ENCODE assay signal across 10 cellular contexts in genomic region chr16:70520612-70521297, GRCh38.
DNase-seq lines count a peak whose midpoint lies in the region; ATAC-seq and TF ChIP-seq lines count a peak whose summit lies in the region.
"Had no signal": no experiment of that assay in that cellular context is flagged by ENCODE, and none has a peak within 500 bp of the region (broad histone marks: within the 10 kb centered on the region; RNA-seq: fewer than 3 reads in every experiment).

No MANE protein-coding gene starts in this region.

- no peaks in the 10 kb centered on the region for H3K9me3 ChIP-seq in SU-DHL-6 (ENCODE audit: insufficient read depth, low read length)

- no peak overlapping the region for H2AFZ ChIP-seq in SU-DHL-6 (ENCODE audit: low read depth, low read length, severe bottlenecking)

- peaks cover 41% of the 10 kb centered on the region for H3K79me2 ChIP-seq in SU-DHL-6 (ENCODE audit: insufficient read depth, low read length)

- H3K27me3 ChIP-seq in SU-DHL-6 (ENCODE audit: low read length): no peaks in the 10 kb centered on the region

- TF ChIP-seq CTCF in AG10803 (conservative IDR thresholded peaks at IDR 0.05; ENCODE audit: low read length): no peak
- no peak for TF ChIP-seq CTCF in GM20000 (IDR thresholded peaks at IDR 0.05; ENCODE audit: extremely low read depth, missing control alignments)
- no peak for TF ChIP-seq CTCF in SU-DHL-6 (IDR thresholded peaks at IDR 0.05; ENCODE audit: insufficient read depth, low read length, poor library complexity, severe bottlenecking)
- TF ChIP-seq CTCF in epithelial cell of esophagus (IDR thresholded peaks at IDR 0.05; ENCODE audit: insufficient read depth, low read depth, low read length, missing control alignments): no peak

- no peaks in the 10 kb centered on the region for H3K9me2 ChIP-seq in SU-DHL-6 (replicated peaks; ENCODE audit: insufficient read depth, low read length)

- peaks cover 5% of the 10 kb centered on the region; the same call in 1 of the 2 replicates for H3K36me3 ChIP-seq in SU-DHL-6 (ENCODE audit: low read length)

- H3F3A ChIP-seq in SU-DHL-6 (ENCODE audit: insufficient read depth): peaks cover 30% of the 10 kb centered on the region

- H3K4me2 ChIP-seq in SU-DHL-6 (ENCODE audit: low read depth, low read length, poor library complexity, severe bottlenecking): peak overlapping the region; percentile 78

- no peak for ATAC-seq in GM19035 (IDR thresholded peaks at IDR 0.05; ENCODE audit: unreplicated experiment)
- ATAC-seq in HG03469 (IDR thresholded peaks at IDR 0.05; ENCODE audit: unreplicated experiment): no peak
- ATAC-seq in HG03354 (IDR thresholded peaks at IDR 0.05; ENCODE audit: poor library complexity, severe bottlenecking, unreplicated experiment): no peak

- 0 out of 2 replicates have a peak, but pooled peaks cover 4% of the 10 kb centered on the region for H4K20me1 ChIP-seq in SU-DHL-6 (ENCODE audit: low read depth, low read length)

- H3K9ac ChIP-seq in SU-DHL-6 (ENCODE audit: low read length): peak overlapping the region; percentile 24

- peak overlapping the region; percentile 74 for H3K27ac ChIP-seq in SU-DHL-6 (ENCODE audit: low read depth, low read length)

- DNase-seq in AG10803 (ENCODE audit: low read depth): peak; percentile 67
- peak; percentile 21 for DNase-seq in GM20000 (ENCODE audit: low spot score)
- peak; percentile 59 for DNase-seq in epithelial cell of esophagus (ENCODE audit: low read depth)
- no peak for DNase-seq in NAMALWA (ENCODE audit: low spot score)
- DNase-seq: hippocampal formation, NCI-H2081 had no signal

- H3K4me3 ChIP-seq in AG10803 (ENCODE audit: low read length) (no peak overlapping the region), SU-DHL-6 (ENCODE audit: insufficient read depth, low read length, poor library complexity, severe bottlenecking) (peak overlapping the region; percentile 5), epithelial cell of esophagus (ENCODE audit: low read length) (no peak overlapping the region)
